15 cellular contexts compared by ENCODE assay signal in the genomic region with DNA sequence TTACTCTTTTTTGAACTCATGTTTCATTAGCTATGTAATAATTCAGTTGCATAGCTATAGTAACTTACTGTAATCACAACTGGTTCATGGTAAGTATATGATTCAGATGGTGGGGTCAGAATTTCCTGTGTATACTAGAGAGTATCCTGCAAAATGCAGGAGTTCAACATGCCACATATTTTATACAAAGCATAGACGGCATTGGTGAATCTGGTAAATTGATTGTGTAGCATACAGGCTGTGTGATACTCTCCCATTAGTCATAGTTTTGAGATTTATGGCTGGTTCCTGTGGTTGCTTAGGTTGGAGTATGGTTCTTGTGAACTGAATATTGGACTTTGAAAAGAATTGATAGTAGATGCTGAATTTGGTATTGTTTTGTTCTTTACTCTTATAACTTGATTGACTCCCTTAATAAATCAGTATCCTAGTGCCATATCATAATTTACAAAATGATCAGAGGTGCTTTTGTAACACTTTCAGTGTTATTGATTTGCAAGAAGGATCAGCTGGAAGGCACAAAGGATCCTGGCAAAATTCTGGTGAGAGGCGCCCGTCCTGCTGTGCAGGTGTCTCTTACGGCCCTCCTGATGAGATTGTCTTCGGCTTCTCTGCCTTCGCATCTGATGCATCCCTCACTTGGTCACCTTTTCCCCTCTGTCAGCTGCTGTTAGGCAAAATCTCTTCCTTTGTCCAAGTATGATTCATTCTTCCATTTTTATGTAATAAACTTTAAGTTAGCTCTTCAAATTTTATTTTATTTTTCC. TPM values are rescaled to one million over a fixed set of nuclear protein-coding genes. Genes with fewer than 3 reads are reported as not detected.
A peak's percentile ranks its signal among the peaks of the same experiment; 100 is the strongest.
DNase-seq lines count a peak whose midpoint lies in the region; ATAC-seq and TF ChIP-seq lines count a peak whose summit lies in the region.
"Had no signal": no experiment of that assay in that cellular context is flagged by ENCODE, and none has a peak within 500 bp of the region (broad histone marks: within the 10 kb centered on the region; RNA-seq: fewer than 3 reads in every experiment).

No MANE protein-coding gene starts in this region.

- peak overlapping the region; percentile 26 for H3K27ac ChIP-seq in CD4-positive, CD25-positive, alpha-beta regulatory T cell (ENCODE audit: insufficient read depth, low read length, poor library complexity, severe bottlenecking)
- H3K27ac ChIP-seq in GM23248 = peak overlapping the region; percentile 28
- peak overlapping the region in 1 of 2 experiments; percentile 39; a peak in 1 of 4 replicates for H3K27ac ChIP-seq in SK-N-SH (ENCODE audit: low read depth in 2 of 2, low read length in 1 of 2)
- H3K27ac ChIP-seq in right atrium auricular region = no peak overlapping the region
- H3K27ac ChIP-seq: SJCRH30 had no signal

- H3K36me3 ChIP-seq in CD4-positive, CD25-positive, alpha-beta regulatory T cell (ENCODE audit: control insufficient read depth, insufficient read depth, low read length) = no peaks in the 10 kb centered on the region
- H3K36me3 ChIP-seq in GM23248 (ENCODE audit: low read depth) = no peaks in the 10 kb centered on the region
- no peaks in the 10 kb centered on the region for H3K36me3 ChIP-seq in SK-N-SH (replicated peaks in 1 of 2; ENCODE audit: control insufficient read depth in 1 of 2, insufficient read depth in 2 of 2, low read length in 1 of 2)
- no peaks in the 10 kb centered on the region for H3K36me3 ChIP-seq in right atrium auricular region
- H3K36me3 ChIP-seq: SJCRH30 had no signal

- no peak overlapping the region for H2AFZ ChIP-seq in GM23248
- no peak overlapping the region for H2AFZ ChIP-seq in SK-N-SH (ENCODE audit: low read depth)

- no peaks in the 10 kb centered on the region for H3K9me3 ChIP-seq in CD4-positive, CD25-positive, alpha-beta regulatory T cell (ENCODE audit: control insufficient read depth in 2 of 2, low read length in 2 of 2)
- H3K9me3 ChIP-seq in GM23248 (ENCODE audit: low read depth) (no peaks in the 10 kb centered on the region), SK-N-SH (no peaks in the 10 kb centered on the region), right atrium auricular region (no peaks in the 10 kb centered on the region)
- H3K9me3 ChIP-seq: SJCRH30 had no signal

- in situ Hi-C loops in GM23248 (cut with MboI) = no loop called here

- H3K9ac ChIP-seq in GM23248 = no peak overlapping the region
- no peak overlapping the region for H3K9ac ChIP-seq in SK-N-SH

- peak overlapping the region; percentile 2 for H3K4me3 ChIP-seq in CD4-positive, CD25-positive, alpha-beta regulatory T cell (ENCODE audit: low read depth, low read length)
- H3K4me3 ChIP-seq in GM23248 (no peak overlapping the region), SK-N-SH (ENCODE audit: low read depth in 2 of 2, low read length in 1 of 2) (no peak overlapping the region), right atrium auricular region (no peak overlapping the region)
- H3K4me3 ChIP-seq: SJCRH30 had no signal

- H3K36me3 Mint-ChIP-seq in CD4-positive, CD25-positive, alpha-beta regulatory T cell = peaks cover 12% of the 10 kb centered on the region
- H3K36me3 Mint-ChIP-seq in memory B cell = peaks cover 9% of the 10 kb centered on the region

- peaks cover 0 to 5% (median 0%) of the 10 kb centered on the region in 7 donors for H3K9me3 Mint-ChIP-seq in CD4-positive, CD25-positive, alpha-beta regulatory T cell
- peaks cover 1% of the 10 kb centered on the region for H3K9me3 Mint-ChIP-seq in memory B cell

- no peaks in the 10 kb centered on the region for H3K27me3 ChIP-seq in CD4-positive, CD25-positive, alpha-beta regulatory T cell (ENCODE audit: control insufficient read depth, insufficient read depth, low read length)
- H3K27me3 ChIP-seq in GM23248 (replicated peaks; ENCODE audit: insufficient read depth) (no peaks in the 10 kb centered on the region), SK-N-SH (ENCODE audit: insufficient read depth) (no peaks in the 10 kb centered on the region), right atrium auricular region (no peaks in the 10 kb centered on the region)
- H3K27me3 ChIP-seq: SJCRH30 had no signal

- 90 to 91% methylated on average over 6 of the region's 6 CpGs for WGBS in GM23248 (ENCODE audit: low coverage in 1 of 2, low lambda C conversion rate in 2 of 2, missing lambda C conversion rate in 2 of 2), 2 experiments
- 83% methylated on average over 6 of the region's 6 CpGs for WGBS in SK-N-SH (ENCODE audit: low lambda C conversion rate)

- H3K27ac Mint-ChIP-seq in CD4-positive, CD25-positive, alpha-beta regulatory T cell = peak overlapping the region in 2 of 3 donors; percentile 0 to 18
- H3K27ac Mint-ChIP-seq in memory B cell = peak overlapping the region; percentile 64

- no peaks in the 10 kb centered on the region for H3K27me3 Mint-ChIP-seq in CD4-positive, CD25-positive, alpha-beta regulatory T cell
- no peaks in the 10 kb centered on the region for H3K27me3 Mint-ChIP-seq in memory B cell

- peaks cover 11% of the 10 kb centered on the region; the same call in 1 of the 2 replicates for H4K20me1 ChIP-seq in GM23248 (ENCODE audit: insufficient read depth)
- H4K20me1 ChIP-seq in SK-N-SH (ENCODE audit: insufficient read depth) = peaks cover 82% of the 10 kb centered on the region

- H3K9me2 ChIP-seq in GM23248 (ENCODE audit: insufficient read depth) (no peaks in the 10 kb centered on the region), SK-N-SH (no peaks in the 10 kb centered on the region)

- no peak for TF ChIP-seq RAD21 in SK-N-SH (IDR thresholded peaks at IDR 0.05; ENCODE audit: low read length)

- ATAC-seq in CD4-positive, CD25-positive, alpha-beta regulatory T cell (ENCODE audit: low read depth in 2 of 2) = no peak
- ATAC-seq in memory B cell (ENCODE audit: low read depth) = no peak
- no peak for ATAC-seq in HG02852 (IDR thresholded peaks at IDR 0.05; ENCODE audit: unreplicated experiment)
- no peak for ATAC-seq in HG03135 (IDR thresholded peaks at IDR 0.05; ENCODE audit: unreplicated experiment)

- H3K4me3 Mint-ChIP-seq in CD4-positive, CD25-positive, alpha-beta regulatory T cell = peak overlapping the region in 2 of 4 donors; percentile 9 to 42
- peak overlapping the region; percentile 31 for H3K4me3 Mint-ChIP-seq in memory B cell

- peaks cover 100% of the 10 kb centered on the region for H3K79me2 ChIP-seq in GM23248 (ENCODE audit: insufficient read depth)
- H3K79me2 ChIP-seq in SK-N-SH (ENCODE audit: insufficient read depth) = peaks cover 98% of the 10 kb centered on the region

- CTCF ChIA-PET in SK-N-SH (lab: Yijun Ruan, JAX) = interaction anchor here (1.0 to 1.8 kb wide), 4 partner anchors 11 to 89 kb away, joined by 3 to 5 read pairs (median 3); no protein-coding TSS in a partner anchor

- H3K4me2 ChIP-seq in GM23248 (ENCODE audit: unreplicated experiment) = peak overlapping the region; percentile 59
- H3K4me2 ChIP-seq in SK-N-SH = peak overlapping the region; percentile 17

- POLR2A ChIA-PET in SK-N-SH (lab: Yijun Ruan, JAX) = no interaction called here

- no peak for TF ChIP-seq EP300 in SK-N-SH (IDR thresholded peaks at IDR 0.05; ENCODE audit: borderline replicate concordance in 1 of 2, low read depth in 1 of 2, low read length in 1 of 2)

- peaks cover 50% of the 10 kb centered on the region for H3K4me1 ChIP-seq in CD4-positive, CD25-positive, alpha-beta regulatory T cell (ENCODE audit: control insufficient read depth, insufficient read depth, low read length, poor library complexity, severe bottlenecking)
- H3K4me1 ChIP-seq in GM23248 (ENCODE audit: insufficient read depth) = peaks cover 68% of the 10 kb centered on the region
- peaks cover 8 to 22% of the 10 kb centered on the region in 2 experiments for H3K4me1 ChIP-seq in SK-N-SH (ENCODE audit: control insufficient read depth in 1 of 2, insufficient read depth in 2 of 2, low read depth in 1 of 2, low read length in 1 of 2)
- H3K4me1 ChIP-seq in right atrium auricular region = peaks cover 0 to 56% of the 10 kb centered on the region in 2 donors

- no peak for DNase-seq in CD4-positive, CD25-positive, alpha-beta regulatory T cell
- DNase-seq in GM23248 = peak; percentile 32
- no peak for DNase-seq in SK-N-SH
- DNase-seq in memory B cell (ENCODE audit: low spot score in 2 of 2) = no peak
- no peak for DNase-seq in right atrium auricular region (ENCODE audit: low spot score)
- no peak for DNase-seq in SIG-M5 treated with dmso at 0.1 percent for 504 hours (lab: John Stamatoyannopoulos, UW; ENCODE audit: unreplicated experiment)
- DNase-seq: C1 segment of cervical spinal cord; DMS79; NCI-H2029 treated with DMSO at 0.1 percent for 48 hours; retina; stimulated activated CD4-positive, alpha-beta T cell treated with anti-CD3 and anti-CD28 coated beads, Interleukin-4, amount 100 ng/mL, for 4 hours; stimulated activated naive CD4-positive, alpha-beta T cell treated with Interleukin-2 at 50 U/mL for 16 hours had no signal

- TF ChIP-seq CTCF in SK-N-SH (IDR thresholded peaks at IDR 0.05) (no peak), right atrium auricular region (IDR thresholded peaks at IDR 0.05) (no peak)

- H3K4me1 Mint-ChIP-seq in CD4-positive, CD25-positive, alpha-beta regulatory T cell = peaks cover 55 to 94% (median 67%) of the 10 kb centered on the region in 4 donors
- peaks cover 56% of the 10 kb centered on the region for H3K4me1 Mint-ChIP-seq in memory B cell

- H3F3A ChIP-seq in GM23248 (ENCODE audit: insufficient read depth) (peaks cover 38% of the 10 kb centered on the region), SK-N-SH (replicated peaks; ENCODE audit: insufficient read depth) (peaks cover 19% of the 10 kb centered on the region)

TF ChIP-seq in SK-N-SH, 30 proteins besides CTCF, POLR2A, EP300 and RAD21 (continues in another document):
- no peak for TF ChIP-seq CHD2 (IDR thresholded peaks at IDR 0.05; ENCODE audit: low read length, partially characterized antibody)
- TF ChIP-seq, protein P1, sequence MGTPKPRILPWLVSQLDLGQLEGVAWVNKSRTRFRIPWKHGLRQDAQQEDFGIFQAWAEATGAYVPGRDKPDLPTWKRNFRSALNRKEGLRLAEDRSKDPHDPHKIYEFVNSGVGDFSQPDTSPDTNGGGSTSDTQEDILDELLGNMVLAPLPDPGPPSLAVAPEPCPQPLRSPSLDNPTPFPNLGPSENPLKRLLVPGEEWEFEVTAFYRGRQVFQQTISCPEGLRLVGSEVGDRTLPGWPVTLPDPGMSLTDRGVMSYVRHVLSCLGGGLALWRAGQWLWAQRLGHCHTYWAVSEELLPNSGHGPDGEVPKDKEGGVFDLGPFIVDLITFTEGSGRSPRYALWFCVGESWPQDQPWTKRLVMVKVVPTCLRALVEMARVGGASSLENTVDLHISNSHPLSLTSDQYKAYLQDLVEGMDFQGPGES (IDR thresholded peaks at IDR 0.05; ENCODE audit: low read depth, low read length) = no peak

RNA-seq across cellular contexts. Expression of a gene that starts 22.6 kb away (rescaled TPM):
- total RNA-seq in CD4-positive, CD25-positive, alpha-beta regulatory T cell = 31.6 TPM
- polyA plus RNA-seq in CD4-positive, CD25-positive, alpha-beta regulatory T cell = 10 to 100 TPM; 16.4 to 23.5 (median 19.9) TPM
- 77.8 and 89.6 TPM in 2 replicates for total RNA-seq in GM23248 (2014; rRNA removed; shearing (Covaris generic))
- polyA plus RNA-seq in GM23248 (2016; fragmentation: Nextera tagmentation; extraction: Ambion mirVana) (76.5 and 80.4 TPM in 2 replicates), SK-N-SH (2012; rRNA removed) (31.6 and 31.8 TPM in 2 replicates)
- 29.1 and 31.1 TPM in 2 replicates for polyA plus RNA-seq in SK-N-SH (2012; cell fraction: cytosol; rRNA removed)
- 27.0 and 35.2 TPM in 2 replicates for polyA plus RNA-seq in SK-N-SH (2012; cell fraction: nucleus; rRNA removed)
- total RNA-seq in right atrium auricular region = 10 to 100 TPM; 26.6 to 39.4 TPM

Comparison
In these comparisons a context has a peak if more than half of its experiments do, and no peak if none do; other contexts are left out.
1. H3K27ac ChIP-seq: peak in CD4-positive, CD25-positive, alpha-beta regulatory T cell (single experiment) and GM23248 (single experiment); none in right atrium auricular region (0 of 2).